ENCODE assay signal across 8 cellular contexts in the genomic region with DNA sequence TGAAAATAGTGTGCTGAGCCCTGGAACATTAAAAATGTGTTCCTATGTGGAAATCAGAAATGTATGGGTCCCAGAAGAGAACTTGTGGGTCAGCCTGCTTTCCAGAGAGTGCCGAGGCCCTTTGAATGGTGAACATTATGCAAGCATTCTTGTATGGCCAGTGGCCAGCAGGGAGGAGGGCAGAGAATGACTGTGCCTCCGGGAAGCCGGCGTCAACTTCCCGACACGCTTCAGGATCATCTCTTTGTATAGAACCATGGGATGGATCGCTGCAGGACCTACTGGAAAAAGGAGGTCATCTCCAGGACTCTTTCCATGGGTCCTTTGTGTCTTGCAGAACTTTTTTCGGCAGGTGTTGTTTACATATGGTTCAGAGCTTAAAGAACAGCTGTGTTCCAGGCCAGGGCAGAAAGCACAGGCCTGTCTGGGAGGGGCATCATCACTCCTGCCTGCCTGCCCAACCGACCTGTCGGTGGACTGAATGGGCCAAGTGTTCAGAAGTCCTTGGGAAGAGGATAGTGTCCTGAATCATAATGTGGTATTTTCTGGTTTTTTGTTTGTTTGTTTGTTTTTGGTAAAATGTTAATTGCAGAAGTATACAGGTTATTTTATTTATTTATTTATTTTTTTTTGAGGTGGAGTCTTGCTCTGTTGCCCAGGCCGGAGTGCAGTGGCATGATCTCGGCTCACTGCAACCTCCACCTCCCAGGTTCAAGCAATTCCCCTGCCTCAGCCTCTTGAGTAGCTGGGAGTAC. TPM values are rescaled to one million over a fixed set of nuclear protein-coding genes. Genes with fewer than 3 reads are reported as not detected.
DNase-seq lines count a peak whose midpoint lies in the region; ATAC-seq, FAIRE-seq and TF ChIP-seq lines count a peak whose summit lies in the region.

No MANE protein-coding gene starts in this region.

- H3K4me3 Mint-ChIP-seq in astrocyte (ENCODE audit: unreplicated experiment): peak overlapping the region; percentile 69

- no peaks in the 10 kb centered on the region for H3K36me3 Mint-ChIP-seq in astrocyte (ENCODE audit: low read depth, unreplicated experiment)

- no peak for FAIRE-seq in astrocyte (lab: Jason Lieb, UNC)
- FAIRE-seq in GM12891 (lab: Jason Lieb, UNC): no peak

- no peaks in the 10 kb centered on the region for H3K9me3 ChIP-seq in BLaER1 treated with 17β-estradiol and CSF1 and Interleukin-3, amounts not matched to agents 10 nM and 100 nM (replicated peaks in 1 of 11)
- H3K9me3 ChIP-seq in MG63: no peaks in the 10 kb centered on the region
- H3K9me3 ChIP-seq in astrocyte (ENCODE audit: insufficient read depth, low read depth, low read length): no peaks in the 10 kb centered on the region
- H3K9me3 ChIP-seq in right atrium auricular region: no peaks in the 10 kb centered on the region
- H3K9me3 ChIP-seq in psoas muscle: no peaks in the 10 kb centered on the region

- H3K4me3 ChIP-seq in BLaER1 treated with 17β-estradiol and CSF1 and Interleukin-3, amounts not matched to agents 10 nM and 100 nM: no peak overlapping the region
- H3K4me3 ChIP-seq in MG63 (peak overlapping the region; percentile 23), astrocyte (ENCODE audit: insufficient read depth, low read depth, low read length) (peak overlapping the region; percentile 40), right atrium auricular region (peak overlapping the region in 1 of 2 donors; percentile 4), psoas muscle (peak overlapping the region; percentile 44)

- no peak overlapping the region; a peak in 1 of 22 replicates for H3K9ac ChIP-seq in BLaER1 treated with 17β-estradiol and CSF1 and Interleukin-3, amounts not matched to agents 10 nM and 100 nM
- peak overlapping the region; percentile 73 for H3K9ac ChIP-seq in astrocyte (ENCODE audit: low read length)

- H3K4me1 ChIP-seq in BLaER1 treated with 17β-estradiol and CSF1 and Interleukin-3, amounts not matched to agents 10 nM and 100 nM: peaks cover 93 to 100% (median 98%) of the 10 kb centered on the region in 10 experiments
- H3K4me1 ChIP-seq in astrocyte (ENCODE audit: insufficient read depth, low read length) (peaks cover 71% of the 10 kb centered on the region), right atrium auricular region (peaks cover 3 to 97% of the 10 kb centered on the region in 2 donors), psoas muscle (peaks cover 100% of the 10 kb centered on the region)

- peaks cover 11 to 86% (median 64%) of the 10 kb centered on the region in 11 experiments; a peak in 19 of 22 replicates for H3K36me3 ChIP-seq in BLaER1 treated with 17β-estradiol and CSF1 and Interleukin-3, amounts not matched to agents 10 nM and 100 nM
- peaks cover 40% of the 10 kb centered on the region for H3K36me3 ChIP-seq in MG63
- H3K36me3 ChIP-seq in astrocyte (ENCODE audit: insufficient read depth, low read length): no peaks in the 10 kb centered on the region
- H3K36me3 ChIP-seq in right atrium auricular region: no peaks in the 10 kb centered on the region
- H3K36me3 ChIP-seq in psoas muscle (ENCODE audit: insufficient read depth in 1 of 2, low read depth in 1 of 2): no peaks in the 10 kb centered on the region

- TF ChIP-seq CTCF in astrocyte (IDR thresholded peaks at IDR 0.05; ENCODE audit: insufficient read depth, low read depth, low read length): no peak
- no peak for TF ChIP-seq CTCF in right atrium auricular region (IDR thresholded peaks at IDR 0.05)
- no peak for TF ChIP-seq CTCF in psoas muscle (IDR thresholded peaks at IDR 0.05)
- TF ChIP-seq CTCF in GM10266 (IDR thresholded peaks at IDR 0.05; ENCODE audit: control insufficient read depth, insufficient read depth, low read depth, missing control alignments): no peak

- peak overlapping the region; percentile 34 to 89 (median 72); a peak in 21 of 22 replicates for H3K4me2 ChIP-seq in BLaER1 treated with 17β-estradiol and CSF1 and Interleukin-3, amounts not matched to agents 10 nM and 100 nM
- peak overlapping the region; percentile 79 for H3K4me2 ChIP-seq in astrocyte (ENCODE audit: low read length)

- peak; percentile 89 for DNase-seq in MG63
- peak; percentile 87 for DNase-seq in astrocyte (ENCODE audit: low read depth)
- DNase-seq in right atrium auricular region (ENCODE audit: low spot score): peak; percentile 96
- DNase-seq in psoas muscle: peak; percentile 91 to 92
- no peak for DNase-seq in GM12891 (ENCODE audit: insufficient read length, low spot score)
- no peak for DNase-seq in GM10266 (ENCODE audit: extremely low spot score)
- no peak for DNase-seq in NCI-H1436 treated with DMSO at 0.1 percent for 48 hours (lab: John Stamatoyannopoulos, UW)

- no peaks in the 10 kb centered on the region for H3K27me3 ChIP-seq in BLaER1 treated with 17β-estradiol and CSF1 and Interleukin-3, amounts not matched to agents 10 nM and 100 nM
- H3K27me3 ChIP-seq in MG63 (no peaks in the 10 kb centered on the region), astrocyte (ENCODE audit: insufficient read depth, low read length) (no peaks in the 10 kb centered on the region), right atrium auricular region (no peaks in the 10 kb centered on the region), psoas muscle (ENCODE audit: insufficient read depth in 3 of 3, low read length in 2 of 3) (no peaks in the 10 kb centered on the region)

- H3K9me3 Mint-ChIP-seq in astrocyte (ENCODE audit: unreplicated experiment): no peaks in the 10 kb centered on the region

- 13 to 20% (median 19%) methylated on average over 12 of the region's 12 CpGs for WGBS in psoas muscle, 3 donors

- H2AFZ ChIP-seq in astrocyte (ENCODE audit: low read depth, low read length): no peak overlapping the region

- intact Hi-C loops in psoas muscle (cut with DNase I): no loop called here

- peaks cover 100% of the 10 kb centered on the region in 11 experiments for H4K20me1 ChIP-seq in BLaER1 treated with 17β-estradiol and CSF1 and Interleukin-3, amounts not matched to agents 10 nM and 100 nM
- peaks cover 95% of the 10 kb centered on the region for H4K20me1 ChIP-seq in astrocyte (ENCODE audit: insufficient read depth, low read length)

- TF ChIP-seq POLR2A in GM12891 (IDR thresholded peaks at IDR 0.05; ENCODE audit: low read depth, low read length): no peak

- H3K27me3 Mint-ChIP-seq in astrocyte (ENCODE audit: low read depth, unreplicated experiment): no peaks in the 10 kb centered on the region

- peaks cover 99% of the 10 kb centered on the region for H3K79me2 ChIP-seq in astrocyte (ENCODE audit: insufficient read depth, low read length)

- peaks cover 70% of the 10 kb centered on the region for H3K4me1 Mint-ChIP-seq in astrocyte (ENCODE audit: low read depth, unreplicated experiment)

- peak; percentile 75 to 83 (median 82) for ATAC-seq in psoas muscle

- peak overlapping the region; percentile 73 for H3K27ac Mint-ChIP-seq in astrocyte (ENCODE audit: unreplicated experiment)

- no peak overlapping the region for H3K27ac ChIP-seq in BLaER1 treated with 17β-estradiol and CSF1 and Interleukin-3, amounts not matched to agents 10 nM and 100 nM
- H3K27ac ChIP-seq in astrocyte (ENCODE audit: low read depth, low read length) (peak overlapping the region; percentile 83), right atrium auricular region (peak overlapping the region; percentile 77 to 86), psoas muscle (peak overlapping the region; percentile 90)

TF ChIP-seq in GM12891, 5 proteins besides CTCF, POLR2A, EP300 and RAD21:
- TF ChIP-seq PAX5 (IDR thresholded peaks at IDR 0.05; ENCODE audit: insufficient read depth, low read length, severe bottlenecking): no peak
- TF ChIP-seq POU2F2 (IDR thresholded peaks at IDR 0.05; ENCODE audit: low read depth, low read length): no peak
- TF ChIP-seq POLR2AphosphoS5 (IDR thresholded peaks at IDR 0.05; ENCODE audit: low read depth, low read length): no peak
- TF ChIP-seq SPI1 (IDR thresholded peaks at IDR 0.05; ENCODE audit: low read depth, low read length): no peak

RNA-seq across cellular contexts. Expression of a gene that starts 9.0 kb away (rescaled TPM):
- total RNA-seq in MG63 (2014; rRNA removed; shearing (Covaris generic); ENCODE audit: low replicate concordance): 24.0 and 39.2 TPM in 2 replicates
- 260 and 292 TPM in 2 replicates for total RNA-seq in astrocyte
- 100 to 1,000 TPM in 1 of 2 donors, 10 to 100 TPM in 1; 76.7 to 120 TPM for total RNA-seq in right atrium auricular region
- 100 to 1,000 TPM in 1 of 4 donors, 10 to 100 TPM in 3; 63.6 to 114 (median 78.7) TPM for total RNA-seq in psoas muscle
- polyA plus RNA-seq in psoas muscle: 10 to 100 TPM; 22.7 to 42.1 (median 27.5) TPM
- 42.1 TPM for polyA plus RNA-seq in GM12891 (2012; ENCODE audit: low read depth, missing spikeins)

Comparison
In these comparisons a context has a peak if more than half of its experiments do, and no peak if none do; other contexts are left out.
1. H3K27ac ChIP-seq: peak in astrocyte (single experiment), right atrium auricular region (2 of 2) and psoas muscle (single experiment); none in BLaER1 treated with 17β-estradiol and CSF1 and Interleukin-3, amounts not matched to agents 10 nM and 100 nM (0 of 11).
2. H3K4me3 ChIP-seq: peak in MG63 (single experiment), astrocyte (single experiment) and psoas muscle (single experiment); none in BLaER1 treated with 17β-estradiol and CSF1 and Interleukin-3, amounts not matched to agents 10 nM and 100 nM (0 of 10).
3. DNase-seq: peak in MG63 (single experiment), astrocyte (single experiment), right atrium auricular region (single experiment) and psoas muscle (2 of 2); none in GM12891 (single experiment), GM10266 (single experiment) and NCI-H1436 treated with DMSO at 0.1 percent for 48 hours (single experiment).